In genomic region chr6:32837651-32838113, GRCh38 we compare ENCODE assay signal across 8 cellular contexts. TPM values are rescaled to one million over a fixed set of nuclear protein-coding genes. Genes with fewer than 3 reads are reported as not detected.
DNase-seq lines count a peak whose midpoint lies in the region; ATAC-seq, FAIRE-seq and TF ChIP-seq lines count a peak whose summit lies in the region.

No MANE protein-coding gene starts in this region.

- no peaks in the 10 kb centered on the region for H4K20me1 ChIP-seq in MM.1S (ENCODE audit: insufficient read depth, low read length)

- peaks cover 11% of the 10 kb centered on the region for H3K4me1 ChIP-seq in MM.1S (ENCODE audit: low read length)

- no peak for ATAC-seq in HG02852 (IDR thresholded peaks at IDR 0.05; ENCODE audit: unreplicated experiment)

- no peaks in the 10 kb centered on the region for H3K27me3 ChIP-seq in MM.1S (replicated peaks; ENCODE audit: insufficient read depth, low read length)

- no peak for TF ChIP-seq CTCF in MM.1S (IDR thresholded peaks at IDR 0.05; ENCODE audit: low read length)
- no peak for TF ChIP-seq CTCF in nephron progenitor cell (IDR thresholded peaks at IDR 0.05)

- no peak for FAIRE-seq in GM12891 (lab: Jason Lieb, UNC)

- H3K9me3 Mint-ChIP-seq in nephron progenitor cell, result peaks cover 3% of the 10 kb centered on the region

- H3F3A ChIP-seq in MM.1S (ENCODE audit: insufficient read depth, low read length), result peaks cover 4% of the 10 kb centered on the region; the same call in 1 of the 2 replicates

- H3K4me3 ChIP-seq in MM.1S (ENCODE audit: low read length), result peak overlapping the region; percentile 74

- H3K4me1 Mint-ChIP-seq in nephron progenitor cell, result peaks cover 12% of the 10 kb centered on the region

- H3K79me2 ChIP-seq in MM.1S (ENCODE audit: low read length), result peaks cover 30% of the 10 kb centered on the region

- TF ChIP-seq POLR2A in GM12891 (IDR thresholded peaks at IDR 0.05; ENCODE audit: low read depth, low read length), result no peak

- H3K9me2 ChIP-seq in MM.1S (replicated peaks; ENCODE audit: insufficient read depth, low read length), result no peaks in the 10 kb centered on the region

- peak overlapping the region; percentile 73 for H2AFZ ChIP-seq in MM.1S (ENCODE audit: low read length)

- peak overlapping the region; percentile 60; the same call in 1 of the 2 replicates for H3K27ac ChIP-seq in MM.1S (ENCODE audit: low read length)

- no peaks in the 10 kb centered on the region for H3K36me3 Mint-ChIP-seq in nephron progenitor cell (ENCODE audit: low read depth)

- peak overlapping the region; percentile 88 for H3K4me2 ChIP-seq in MM.1S (ENCODE audit: low read depth, low read length)

- DNase-seq in EH (ENCODE audit: low read depth) (peak; percentile 7), MM.1S (no peak), dermis blood vessel endothelial cell (peak; percentile 17), nephron progenitor cell (no peak), GM12891 (ENCODE audit: insufficient read length, low spot score) (no peak), GM19238 (ENCODE audit: insufficient read length, low spot score) (no peak), AML-193 (lab: John Stamatoyannopoulos, UW) (no peak)

- H3K27me3 Mint-ChIP-seq in nephron progenitor cell (ENCODE audit: low read depth, poor library complexity), result peaks cover 93% of the 10 kb centered on the region

- no peaks in the 10 kb centered on the region for H3K9me3 ChIP-seq in MM.1S (replicated peaks; ENCODE audit: insufficient read depth, low read length)

- no peak overlapping the region for H3K27ac Mint-ChIP-seq in nephron progenitor cell

- peak overlapping the region; percentile 73 for H3K9ac ChIP-seq in MM.1S (ENCODE audit: low read length)

- H3K36me3 ChIP-seq in MM.1S (replicated peaks; ENCODE audit: insufficient read depth, low read length), result no peaks in the 10 kb centered on the region

- peak overlapping the region; percentile 85 for H3K4me3 Mint-ChIP-seq in nephron progenitor cell

TF ChIP-seq in GM12891, 5 proteins besides CTCF, POLR2A, EP300 and RAD21:
- no peak for TF ChIP-seq POLR2AphosphoS5 (IDR thresholded peaks at IDR 0.05; ENCODE audit: low read depth, low read length)
- TF ChIP-seq TAF1 (IDR thresholded peaks at IDR 0.05; ENCODE audit: low read depth, low read length), result no peak
- TF ChIP-seq POU2F2 (IDR thresholded peaks at IDR 0.05; ENCODE audit: low read depth, low read length), result no peak
- TF ChIP-seq PAX5 (IDR thresholded peaks at IDR 0.05; ENCODE audit: insufficient read depth, low read length, severe bottlenecking), result no peak
- TF ChIP-seq SPI1 (IDR thresholded peaks at IDR 0.05; ENCODE audit: low read depth, low read length), result no peak

RNA-seq across cellular contexts. Expression of gene TAP2, which starts 0.9 kb away (rescaled TPM):
- total RNA-seq in dermis blood vessel endothelial cell, result 22.8 and 39.0 TPM in 2 replicates
- polyA plus RNA-seq in GM12891 (2012; ENCODE audit: low read depth, missing spikeins), result 43.1 TPM

RNA-seq across cellular contexts. Expression of gene PSMB8, which starts 6.2 kb away (rescaled TPM):
- total RNA-seq in dermis blood vessel endothelial cell, result 73.5 and 86.4 TPM in 2 replicates
- polyA plus RNA-seq in GM12891 (2012; ENCODE audit: low read depth, missing spikeins), result 241 TPM

RNA-seq across cellular contexts. Expression of gene TAP1, which starts 15.8 kb away (rescaled TPM):
- 52.9 and 93.4 TPM in 2 replicates for total RNA-seq in dermis blood vessel endothelial cell
- polyA plus RNA-seq in GM12891 (2012; ENCODE audit: low read depth, missing spikeins), result 128 TPM

RNA-seq across cellular contexts. Expression of gene PSMB9, which starts 16.3 kb away (rescaled TPM):
- total RNA-seq in dermis blood vessel endothelial cell, result 29.1 and 68.9 TPM in 2 replicates
- polyA plus RNA-seq in GM12891 (2012; ENCODE audit: low read depth, missing spikeins), result 292 TPM

RNA-seq across cellular contexts. Expression of gene HLA-DOB, which starts 20.9 kb away (rescaled TPM):
- total RNA-seq in dermis blood vessel endothelial cell, result not detected in 2 replicates
- polyA plus RNA-seq in GM12891 (2012; ENCODE audit: low read depth, missing spikeins), result 74.3 TPM

Comparison
In these comparisons a context has a peak if more than half of its experiments do, and no peak if none do; other contexts are left out.
1. DNase-seq: peak in EH (single experiment) and dermis blood vessel endothelial cell (single experiment); none in MM.1S (single experiment), nephron progenitor cell (single experiment), GM12891 (single experiment), GM19238 (single experiment) and AML-193 (0 of 2).